In the genomic region with DNA sequence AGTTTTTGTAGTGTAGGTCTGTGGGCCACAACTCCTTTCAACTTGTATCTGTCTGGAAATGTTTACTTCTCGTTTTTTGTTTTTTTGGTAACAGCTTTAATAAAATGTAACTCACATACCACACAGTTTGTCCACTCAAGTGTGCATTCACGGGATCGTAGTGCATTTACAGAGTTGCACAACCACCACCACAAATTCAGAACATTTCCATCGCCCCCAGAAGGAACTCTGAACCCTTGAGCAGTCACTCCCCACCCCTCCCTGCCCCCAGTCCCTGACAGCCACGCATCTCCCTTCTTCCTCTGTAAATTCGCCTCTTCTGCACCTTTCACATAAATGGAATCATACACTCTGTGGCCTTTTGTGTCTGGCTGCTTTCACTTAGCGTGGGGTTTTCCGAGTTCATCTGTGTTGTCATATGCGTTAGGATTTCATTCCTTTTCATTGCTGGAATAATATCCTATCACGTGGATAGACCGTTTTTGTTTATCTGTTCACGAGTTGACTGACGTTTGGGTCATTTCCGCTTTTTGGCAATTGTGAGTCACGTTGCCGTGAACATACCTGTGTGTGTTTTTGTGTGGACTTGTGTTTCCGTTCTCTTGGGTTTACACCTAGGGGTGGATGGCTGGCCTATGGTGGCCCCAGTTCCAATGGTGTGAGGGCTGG, we compare ENCODE assay signal across 29 cellular contexts.
"Had no signal": no experiment of that assay in that cellular context is flagged by ENCODE, and none has a peak within 500 bp of the region (broad histone marks: within the 10 kb centered on the region; RNA-seq: fewer than 3 reads in every experiment).

No MANE protein-coding gene starts in this region.

- H3K4me1 ChIP-seq: heart right ventricle, left lung, pancreas, prostate gland, stomach, testis, thyroid gland, transverse colon, upper lobe of left lung, vagina had no signal

- H3K9me3 Mint-ChIP-seq: natural killer cell treated with Interleukin-12 subunit alpha and Interleukin-12 subunit beta and Interleukin-15 and Interleukin-18, amount 100 ng/mL, for 72 hours had no signal

- H3K36me3 ChIP-seq: heart right ventricle, left lung, pancreas, prostate gland, stomach, thyroid gland, transverse colon, upper lobe of left lung, vagina had no signal

- H3K27me3 ChIP-seq: heart right ventricle, pancreas, testis, thyroid gland, upper lobe of left lung, vagina had no signal

- DNase-seq: heart right ventricle; hippocampal formation; left colon; mesendoderm; midbrain; naive thymus-derived CD4-positive, alpha-beta T cell; nucleus accumbens; retina; stimulated activated CD4-positive, alpha-beta T cell treated with anti-CD3 and anti-CD28 coated beads, Interleukin-12 subunit alpha, Interleukin-12 subunit beta, amount 100 ng/mL, for 4 hours; stimulated activated CD4-positive, alpha-beta T cell treated with anti-CD3 and anti-CD28 coated beads, Interleukin-15, amount 100 ng/mL, for 24 hours; stimulated activated CD4-positive, alpha-beta T cell treated with anti-CD3 and anti-CD28 coated beads, Interleukin-2, amount 100 ng/mL, for 24 hours; stimulated activated CD4-positive, alpha-beta T cell treated with anti-CD3 and anti-CD28 coated beads, Interleukin-4, amount 100 ng/mL, for 1 hour; stimulated activated naive B cell treated with anti-CD40 and anti-IgM and Interleukin-4, amounts not matched to agents 10 μg/mL and 1 μg/mL and 100 μg/mL, for 72 hours; stimulated activated naive CD8-positive, alpha-beta T cell treated with anti-CD3 and anti-CD28 coated beads, Interleukin-15, Interleukin-2, amounts not matched to agents 100 U/mL and 50 U/mL, for 24 hours; stomach; testis; thyroid gland; transverse colon had no signal

- H3K9me3 ChIP-seq: mucosa of descending colon, pancreas, prostate gland, testis, thyroid gland, transverse colon, vagina had no signal

- H3K4me1 Mint-ChIP-seq: stimulated activated naive B cell treated with anti-CD40 and anti-IgM and Interleukin-4, amounts not matched to agents 10 μg/mL and 1 μg/mL and 100 μg/mL, for 72 hours had no signal

- FAIRE-seq: kidney, pancreas had no signal

- H3K4me3 Mint-ChIP-seq: naive thymus-derived CD4-positive, alpha-beta T cell; natural killer cell treated with Interleukin-12 subunit alpha and Interleukin-12 subunit beta and Interleukin-15 and Interleukin-18, amount 100 ng/mL, for 72 hours; stimulated activated naive B cell treated with anti-CD40 and anti-IgM and Interleukin-4, amounts not matched to agents 10 μg/mL and 1 μg/mL and 100 μg/mL, for 72 hours had no signal

- H3K36me3 Mint-ChIP-seq: natural killer cell treated with Interleukin-12 subunit alpha and Interleukin-12 subunit beta and Interleukin-15 and Interleukin-18, amount 100 ng/mL, for 72 hours had no signal

- H3K4me3 ChIP-seq: heart right ventricle, left lung, lung, mucosa of descending colon, pancreas, prostate gland, skin epidermis, stomach, testis, thyroid gland, transverse colon, upper lobe of left lung, vagina had no signal

- H3K27ac ChIP-seq: heart right ventricle, left lung, pancreas, prostate gland, skin epidermis, stomach, testis, thyroid gland, transverse colon, upper lobe of left lung, vagina had no signal

- ATAC-seq: left colon; left lung; mucosa of descending colon; naive thymus-derived CD4-positive, alpha-beta T cell; pancreas; sciatic nerve; stimulated activated naive B cell treated with anti-CD40 and anti-IgM and Interleukin-4, amounts not matched to agents 10 μg/mL and 1 μg/mL and 100 μg/mL, for 72 hours; stimulated activated naive CD8-positive, alpha-beta T cell treated with anti-CD3 and anti-CD28 coated beads, Interleukin-15, Interleukin-2, amounts not matched to agents 100 U/mL and 50 U/mL, for 24 hours had no signal

- H3K27ac Mint-ChIP-seq: naive thymus-derived CD4-positive, alpha-beta T cell; natural killer cell treated with Interleukin-12 subunit alpha and Interleukin-12 subunit beta and Interleukin-15 and Interleukin-18, amount 100 ng/mL, for 72 hours; stimulated activated naive B cell treated with anti-CD40 and anti-IgM and Interleukin-4, amounts not matched to agents 10 μg/mL and 1 μg/mL and 100 μg/mL, for 72 hours had no signal
